Comparison of ENCODE assay signal across 1 cellular context in genomic region chr7:83708531-83708930, GRCh38.
TF ChIP-seq lines count a peak whose summit lies in the region.

No MANE protein-coding gene starts in this region.

TF ChIP-seq in GM23338, 12 proteins besides CTCF, POLR2A, EP300 and RAD21 (continued from another document):
- TF ChIP-seq ZNF462 (CRISPR knock-in tag; IDR thresholded peaks at IDR 0.05) (no peak), ZNF331 (CRISPR knock-in tag; IDR thresholded peaks at IDR 0.05; ENCODE audit: low read depth) (no peak), JUNB (IDR thresholded peaks at IDR 0.05; ENCODE audit: unreplicated experiment) (no peak), REST (IDR thresholded peaks at IDR 0.05; ENCODE audit: unreplicated experiment) (no peak), STAT1 (IDR thresholded peaks at IDR 0.05; ENCODE audit: unreplicated experiment) (no peak)
